In the genomic region with DNA sequence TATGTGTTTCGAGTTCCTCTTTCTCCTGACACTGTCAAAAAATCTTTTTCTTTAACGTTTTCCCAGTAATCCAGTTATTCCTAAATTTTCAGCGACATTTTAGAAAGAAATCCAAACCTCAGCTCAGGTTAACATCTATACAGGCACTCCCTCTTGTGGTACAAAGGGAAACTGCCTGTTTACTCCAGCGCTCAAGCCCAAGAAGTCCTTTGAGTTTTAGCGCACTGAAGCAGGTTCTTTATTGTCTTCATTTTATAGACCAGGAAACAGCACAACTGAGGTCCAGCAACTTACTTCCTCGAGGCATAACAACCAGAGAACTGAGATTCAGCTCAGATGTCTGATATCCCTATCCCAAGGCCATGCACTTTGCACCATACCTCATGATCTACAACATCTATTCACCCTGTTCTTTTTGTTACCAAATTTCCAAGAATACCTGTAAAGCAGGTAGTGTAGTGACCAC, we compare ENCODE assay signal across 8 cellular contexts.
DNase-seq lines count a peak whose midpoint lies in the region; ATAC-seq, FAIRE-seq and TF ChIP-seq lines count a peak whose summit lies in the region.

No MANE protein-coding gene starts in this region.

- H3K9ac ChIP-seq in endothelial cell of umbilical vein (replicated peaks; ENCODE audit: extremely low read depth, insufficient read depth, low read length): no peak overlapping the region
- peak overlapping the region; percentile 60 for H3K9ac ChIP-seq in mesenchymal stem cell (ENCODE audit: low read length)

- TF ChIP-seq CTCF in activated B cell treated with CpG ODN at 0.5 μM for 24 hours (IDR thresholded peaks at IDR 0.05) (peak; percentile 61), endothelial cell of umbilical vein (IDR thresholded peaks at IDR 0.05; ENCODE audit: extremely low read depth in 1 of 2, insufficient read depth in 1 of 2, low read depth in 1 of 2, low read length in 2 of 2) (peak; percentile 81 to 83), testis (IDR thresholded peaks at IDR 0.05) (peak; percentile 78 to 85 (median 82))

- peak overlapping the region; percentile 60 for H3K4me3 Mint-ChIP-seq in activated B cell treated with CpG ODN at 0.5 μM for 24 hours

- peak; percentile 70 for DNase-seq in DMS53 treated with DMSO at 0.1 percent for 48 hours (lab: John Stamatoyannopoulos, UW; ENCODE audit: unreplicated experiment)
- DNase-seq in NCI-H2227 (lab: John Stamatoyannopoulos, UW; ENCODE audit: unreplicated experiment): peak; percentile 78
- DNase-seq in activated B cell treated with CpG ODN at 0.5 μM for 24 hours: no peak
- DNase-seq in endothelial cell of umbilical vein (ENCODE audit: low read depth, low spot score): peak; percentile 82
- DNase-seq in mesenchymal stem cell: peak; percentile 76
- DNase-seq in testis: peak; percentile 79

- no peak overlapping the region for H3K27ac ChIP-seq in endothelial cell of umbilical vein (ENCODE audit: insufficient read depth, low read depth, low read length)
- H3K27ac ChIP-seq in mesenchymal stem cell (ENCODE audit: low read length, poor library complexity, severe bottlenecking): no peak overlapping the region
- H3K27ac ChIP-seq in testis: peak overlapping the region in 1 of 2 donors; percentile 37

- ATAC-seq in HG02642 (IDR thresholded peaks at IDR 0.05; ENCODE audit: poor library complexity, unreplicated experiment): peak; percentile 53
- ATAC-seq in activated B cell treated with CpG ODN at 0.5 μM for 24 hours (ENCODE audit: low read depth): peak; percentile 75
- no peak for ATAC-seq in HG02973 (IDR thresholded peaks at IDR 0.05; ENCODE audit: unreplicated experiment)

- peaks cover 2% of the 10 kb centered on the region for H3K79me2 ChIP-seq in endothelial cell of umbilical vein (ENCODE audit: control insufficient read depth, insufficient read depth, low read length)

- no peaks in the 10 kb centered on the region for H3K9me1 ChIP-seq in endothelial cell of umbilical vein (replicated peaks; ENCODE audit: control insufficient read depth, extremely low read depth, insufficient read depth, low read length)

- H3K4me3 ChIP-seq in endothelial cell of umbilical vein (replicated peaks in 1 of 3; ENCODE audit: insufficient read depth in 1 of 3, low read depth in 1 of 3, low read length in 3 of 3) (no peak overlapping the region), mesenchymal stem cell (ENCODE audit: insufficient read depth in 1 of 2, low read depth in 1 of 2, low read length in 2 of 2) (no peak overlapping the region), testis (no peak overlapping the region)

- peaks cover 35% of the 10 kb centered on the region for H3K36me3 Mint-ChIP-seq in activated B cell treated with CpG ODN at 0.5 μM for 24 hours (ENCODE audit: low read depth)

- CTCF ChIA-PET in activated B cell treated with CpG ODN at 0.5 μM for 24 hours (lab: Charles Lee) (interaction anchor here (0.7 to 6.2 kb wide), 53 partner anchors 8 to 384 kb away, joined by 3 to 128 read pairs (median 6); no protein-coding TSS in a partner anchor), endothelial cell of umbilical vein (lab: Charles Lee) (interaction anchor here (0.6 to 6.0 kb wide), 48 partner anchors 11 to 440 kb away, joined by 3 to 175 read pairs (median 5); a partner anchor contains a TSS)

- no peak overlapping the region for H4K91ac ChIP-seq in mesenchymal stem cell (ENCODE audit: low read length)

- intact Hi-C loops in activated B cell treated with CpG ODN at 0.5 μM for 24 hours (cut with micrococcal nuclease) (loop anchor here (1.0 kb wide), 5 partner anchors 9 to 165 kb away; no protein-coding TSS in a partner anchor), endothelial cell of umbilical vein (cut with micrococcal nuclease) (loop anchor here (1.0 to 5.0 kb wide), 5 partner anchors 33 to 203 kb away; no protein-coding TSS in a partner anchor), testis (cut with DNase I; ENCODE audit: low total_unique reads) (no loop called here)

- peak overlapping the region; percentile 81 for H3K27ac Mint-ChIP-seq in activated B cell treated with CpG ODN at 0.5 μM for 24 hours

- POLR2A ChIA-PET in activated B cell treated with CpG ODN at 0.5 μM for 24 hours (lab: Charles Lee) (interaction anchor here (0.6 to 3.3 kb wide), 17 partner anchors 14 to 346 kb away, joined by 3 to 20 read pairs (median 5); no protein-coding TSS in a partner anchor), endothelial cell of umbilical vein (lab: Charles Lee) (interaction anchor here (0.7 kb wide), 1 partner anchor 22 kb away, joined by 3 read pairs; no protein-coding TSS in a partner anchor)

- H3K4me1 ChIP-seq in endothelial cell of umbilical vein (ENCODE audit: control insufficient read depth, extremely low read depth, insufficient read depth, low read length): peaks cover 9% of the 10 kb centered on the region
- peaks cover 7% of the 10 kb centered on the region for H3K4me1 ChIP-seq in mesenchymal stem cell (ENCODE audit: control insufficient read depth, insufficient read depth, low read depth, low read length)
- peaks cover 30% of the 10 kb centered on the region for H3K4me1 ChIP-seq in testis

- H2AK5ac ChIP-seq in mesenchymal stem cell (ENCODE audit: low read length, severe bottlenecking): no peak overlapping the region

- WGBS in mesenchymal stem cell: 9% methylated on average over 6 of the region's 6 CpGs
- 14 to 25% methylated on average over 6 of the region's 6 CpGs for WGBS in testis, 2 donors

- H3K4me1 Mint-ChIP-seq in activated B cell treated with CpG ODN at 0.5 μM for 24 hours: peaks cover 56% of the 10 kb centered on the region

- peak; percentile 94 for FAIRE-seq in endothelial cell of umbilical vein (lab: Jason Lieb, UNC)

- H3K9me3 Mint-ChIP-seq in activated B cell treated with CpG ODN at 0.5 μM for 24 hours: no peaks in the 10 kb centered on the region

- H3K79me1 ChIP-seq in mesenchymal stem cell (replicated peaks; ENCODE audit: low read length, poor library complexity, severe bottlenecking): peaks cover 11% of the 10 kb centered on the region

- no peak overlapping the region for H2BK12ac ChIP-seq in mesenchymal stem cell (ENCODE audit: low read length in 2 of 2)

- no peak overlapping the region for H2AFZ ChIP-seq in endothelial cell of umbilical vein (ENCODE audit: low read depth, low read length)
- no peak overlapping the region for H2AFZ ChIP-seq in mesenchymal stem cell (ENCODE audit: low read depth, low read length)

- no peak overlapping the region for H2BK120ac ChIP-seq in mesenchymal stem cell (ENCODE audit: low read depth, low read length)

- dilution Hi-C loops in endothelial cell of umbilical vein (cut with MboI; ENCODE audit: extremely low pct_ligation_motif_present, low sequenced_read_pairs): no loop called here

- TF ChIP-seq POLR2A in endothelial cell of umbilical vein (IDR thresholded peaks at IDR 0.05; ENCODE audit: low read depth, low read length) (no peak), testis (IDR thresholded peaks at IDR 0.05) (no peak)

- BruUV-seq in endothelial cell of umbilical vein (replicated peaks; lab: Mats Ljungman, UMichigan): no TSS peak

- H4K8ac ChIP-seq in mesenchymal stem cell (ENCODE audit: low read length): no peak overlapping the region

- no peak overlapping the region for H3K4ac ChIP-seq in mesenchymal stem cell (ENCODE audit: low read depth in 1 of 2, low read length in 2 of 2)

- no peaks in the 10 kb centered on the region for H4K20me1 ChIP-seq in endothelial cell of umbilical vein (replicated peaks; ENCODE audit: control insufficient read depth, extremely low read depth, insufficient read depth, low read length)

- H2BK5ac ChIP-seq in mesenchymal stem cell (ENCODE audit: low read depth, low read length, poor library complexity, severe bottlenecking): no peak overlapping the region

- H2BK15ac ChIP-seq in mesenchymal stem cell (ENCODE audit: low read depth, poor library complexity, severe bottlenecking): no peak overlapping the region

- H3K9me3 ChIP-seq in endothelial cell of umbilical vein (replicated peaks; ENCODE audit: control insufficient read depth, insufficient read depth, low read length) (no peaks in the 10 kb centered on the region), mesenchymal stem cell (ENCODE audit: control insufficient read depth, low read length) (peaks cover 2% of the 10 kb centered on the region), testis (no peaks in the 10 kb centered on the region)

- H3K27me3 Mint-ChIP-seq in activated B cell treated with CpG ODN at 0.5 μM for 24 hours: no peaks in the 10 kb centered on the region

- H3K4me2 ChIP-seq in endothelial cell of umbilical vein (ENCODE audit: insufficient read depth, low read length) (no peak overlapping the region), mesenchymal stem cell (ENCODE audit: low read length, poor library complexity, severe bottlenecking) (no peak overlapping the region)

- H3K36me3 ChIP-seq in endothelial cell of umbilical vein (ENCODE audit: control insufficient read depth in 2 of 2, extremely low read depth in 1 of 2, insufficient read depth in 2 of 2, low read length in 2 of 2) (no peaks in the 10 kb centered on the region), mesenchymal stem cell (ENCODE audit: control insufficient read depth in 1 of 2, insufficient read depth in 2 of 2, low read depth in 1 of 2, low read length in 2 of 2) (peaks cover 0 to 54% of the 10 kb centered on the region in 2 experiments), testis (ENCODE audit: low read depth, missing control alignments) (no peaks in the 10 kb centered on the region)

- H3K14ac ChIP-seq in mesenchymal stem cell (ENCODE audit: low read length in 2 of 2): no peak overlapping the region

- no peak overlapping the region for H3K18ac ChIP-seq in mesenchymal stem cell (ENCODE audit: low read depth in 1 of 2, low read length in 2 of 2)

- H3K23ac ChIP-seq in mesenchymal stem cell (ENCODE audit: low read length in 2 of 2): no peak overlapping the region

- H3K27me3 ChIP-seq in endothelial cell of umbilical vein (ENCODE audit: control insufficient read depth in 2 of 2, insufficient read depth in 2 of 2, low read length in 2 of 2) (no peaks in the 10 kb centered on the region), mesenchymal stem cell (ENCODE audit: control insufficient read depth in 1 of 2, insufficient read depth in 1 of 2, low read length in 2 of 2) (no peaks in the 10 kb centered on the region), testis (no peaks in the 10 kb centered on the region)

TF ChIP-seq in endothelial cell of umbilical vein, 7 proteins besides CTCF, POLR2A, EP300 and RAD21 (continues in another document):
- TF ChIP-seq EZH2 (IDR thresholded peaks at IDR 0.05; ENCODE audit: borderline replicate concordance, low read depth, low read length, severe bottlenecking) (no peak), POLR2AphosphoS5 (IDR thresholded peaks at IDR 0.05; ENCODE audit: insufficient read depth, low read depth, low read length) (no peak), FOS (IDR thresholded peaks at IDR 0.05; ENCODE audit: borderline replicate concordance, insufficient read depth, low read length) (no peak), JUN (IDR thresholded peaks at IDR 0.05; ENCODE audit: borderline replicate concordance, insufficient read depth, insufficient read length, low read depth) (no peak), GATA2 (IDR thresholded peaks at IDR 0.05; ENCODE audit: insufficient read depth, insufficient read length, low read depth, low read length) (no peak)
- TF ChIP-seq, protein P1, sequence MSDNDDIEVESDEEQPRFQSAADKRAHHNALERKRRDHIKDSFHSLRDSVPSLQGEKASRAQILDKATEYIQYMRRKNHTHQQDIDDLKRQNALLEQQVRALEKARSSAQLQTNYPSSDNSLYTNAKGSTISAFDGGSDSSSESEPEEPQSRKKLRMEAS (IDR thresholded peaks at IDR 0.05; ENCODE audit: insufficient read depth, insufficient read length): no peak
